In genomic region chr7:138981332-138982203, GRCh38 we compare ENCODE assay signal across 1 cellular context.
A peak's percentile ranks its signal among the peaks of the same experiment; 100 is the strongest.
TF ChIP-seq lines count a peak whose summit lies in the region.

TSS of gene KIAA1549 (minus strand) at chr7:138981389. CDS start at chr7:138981269, 120 bp downstream.

TF ChIP-seq in HepG2, 621 proteins besides CTCF, POLR2A, EP300 and RAD21 (continued from another document and continues in another):
- TF ChIP-seq SRF (IDR thresholded peaks at IDR 0.05; ENCODE audit: low read depth, low read length) (no peak), MAFG (CRISPR knock-in tag; IDR thresholded peaks at IDR 0.05) (no peak), ZZZ3 (CRISPR knock-in tag; IDR thresholded peaks at IDR 0.05; ENCODE audit: borderline replicate concordance) (no peak), ZNF687 (CRISPR knock-in tag; IDR thresholded peaks at IDR 0.05) (peak; percentile 79), JUNB (CRISPR knock-in tag; IDR thresholded peaks at IDR 0.05; ENCODE audit: borderline replicate concordance) (no peak), HNRNPLL (IDR thresholded peaks at IDR 0.05; ENCODE audit: low read depth, low read length, poor library complexity, severe bottlenecking) (peak; percentile 53), ZNF362 (CRISPR knock-in tag; IDR thresholded peaks at IDR 0.05; ENCODE audit: borderline replicate concordance) (no peak), YEATS4 (CRISPR knock-in tag; IDR thresholded peaks at IDR 0.05; ENCODE audit: borderline replicate concordance) (peak; percentile 41), ATF7-NPFF (CRISPR knock-in tag; IDR thresholded peaks at IDR 0.05; ENCODE audit: low read depth) (no peak), MTF2 (CRISPR knock-in tag; IDR thresholded peaks at IDR 0.05; ENCODE audit: borderline replicate concordance) (peak; percentile 42; the same call in 1 of the 2 replicates), KDM3A (CRISPR knock-in tag; IDR thresholded peaks at IDR 0.05; ENCODE audit: low read depth) (peak; percentile 80; the same call in 1 of the 2 replicates), MXI1 (IDR thresholded peaks at IDR 0.05; ENCODE audit: borderline replicate concordance, low read depth, low read length) (no peak), IKZF1 (IDR thresholded peaks at IDR 0.05) (no peak), NR2F2 (IDR thresholded peaks at IDR 0.05; ENCODE audit: borderline replicate concordance, low read depth) (no peak), BRF2 (CRISPR knock-in tag; IDR thresholded peaks at IDR 0.05) (no peak), DNMT1 (CRISPR knock-in tag; IDR thresholded peaks at IDR 0.05) (0 out of 2 replicates have a peak, but pooled peaks have one; percentile 15), ZNF672 (CRISPR knock-in tag; IDR thresholded peaks at IDR 0.05) (0 out of 2 replicates have a peak, but pooled peaks have one; percentile 28), SP2 (CRISPR knock-in tag; IDR thresholded peaks at IDR 0.05) (no peak), PRMT3 (CRISPR knock-in tag; IDR thresholded peaks at IDR 0.05; ENCODE audit: borderline replicate concordance, low read depth) (peak; percentile 5; the same call in 1 of the 2 replicates), ZFY (CRISPR knock-in tag; IDR thresholded peaks at IDR 0.05) (peak; percentile 62), ZNF225 (CRISPR knock-in tag; IDR thresholded peaks at IDR 0.05) (peak; percentile 53; the same call in 1 of the 2 replicates), IRF1 (CRISPR knock-in tag; IDR thresholded peaks at IDR 0.05; ENCODE audit: low read depth) (no peak), ZNF292 (CRISPR knock-in tag; IDR thresholded peaks at IDR 0.05; ENCODE audit: borderline replicate concordance, low read depth) (peak; percentile 62; the same call in 1 of the 2 replicates), HNRNPUL1 (IDR thresholded peaks at IDR 0.05; ENCODE audit: low read depth, low read length) (no peak), TAF15 (IDR thresholded peaks at IDR 0.05; ENCODE audit: low read depth, low read length, poor library complexity, severe bottlenecking) (no peak), ZNF607 (CRISPR knock-in tag; IDR thresholded peaks at IDR 0.05; ENCODE audit: borderline replicate concordance) (no peak), ZNF24 (IDR thresholded peaks at IDR 0.05) (no peak), SOX13 (IDR thresholded peaks at IDR 0.05) (no peak), SOX13 (CRISPR knock-in tag; conservative IDR thresholded peaks at IDR 0.05 in 1 of 2, IDR thresholded peaks at IDR 0.05 in 1 of 2) (no peak), NAIF1 (CRISPR knock-in tag; IDR thresholded peaks at IDR 0.05; ENCODE audit: borderline replicate concordance) (no peak), FLYWCH1 (CRISPR knock-in tag; IDR thresholded peaks at IDR 0.05) (no peak), EED (CRISPR knock-in tag; IDR thresholded peaks at IDR 0.05) (no peak), SPEN (CRISPR knock-in tag; IDR thresholded peaks at IDR 0.05; ENCODE audit: low read depth) (peak; percentile 22; the same call in 1 of the 2 replicates), MAZ (IDR thresholded peaks at IDR 0.05; ENCODE audit: borderline replicate concordance, low read depth, low read length) (no peak), MAZ (CRISPR knock-in tag; IDR thresholded peaks at IDR 0.05; ENCODE audit: low read depth) (0 out of 2 replicates have a peak, but pooled peaks have one; percentile 41), BCL3 (CRISPR knock-in tag; IDR thresholded peaks at IDR 0.05) (no peak), NR0B2 (CRISPR knock-in tag; IDR thresholded peaks at IDR 0.05) (no peak), KDM1A (CRISPR knock-in tag; IDR thresholded peaks at IDR 0.05) (no peak), ISX (CRISPR knock-in tag; conservative IDR thresholded peaks at IDR 0.05) (no peak), HOXA3 (CRISPR knock-in tag; IDR thresholded peaks at IDR 0.05) (0 out of 2 replicates have a peak, but pooled peaks have one; percentile 29)
- TF ChIP-seq, protein P1, sequence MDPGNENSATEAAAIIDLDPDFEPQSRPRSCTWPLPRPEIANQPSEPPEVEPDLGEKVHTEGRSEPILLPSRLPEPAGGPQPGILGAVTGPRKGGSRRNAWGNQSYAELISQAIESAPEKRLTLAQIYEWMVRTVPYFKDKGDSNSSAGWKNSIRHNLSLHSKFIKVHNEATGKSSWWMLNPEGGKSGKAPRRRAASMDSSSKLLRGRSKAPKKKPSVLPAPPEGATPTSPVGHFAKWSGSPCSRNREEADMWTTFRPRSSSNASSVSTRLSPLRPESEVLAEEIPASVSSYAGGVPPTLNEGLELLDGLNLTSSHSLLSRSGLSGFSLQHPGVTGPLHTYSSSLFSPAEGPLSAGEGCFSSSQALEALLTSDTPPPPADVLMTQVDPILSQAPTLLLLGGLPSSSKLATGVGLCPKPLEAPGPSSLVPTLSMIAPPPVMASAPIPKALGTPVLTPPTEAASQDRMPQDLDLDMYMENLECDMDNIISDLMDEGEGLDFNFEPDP (CRISPR knock-in tag; conservative IDR thresholded peaks at IDR 0.05), result no peak
- TF ChIP-seq, protein P2, sequence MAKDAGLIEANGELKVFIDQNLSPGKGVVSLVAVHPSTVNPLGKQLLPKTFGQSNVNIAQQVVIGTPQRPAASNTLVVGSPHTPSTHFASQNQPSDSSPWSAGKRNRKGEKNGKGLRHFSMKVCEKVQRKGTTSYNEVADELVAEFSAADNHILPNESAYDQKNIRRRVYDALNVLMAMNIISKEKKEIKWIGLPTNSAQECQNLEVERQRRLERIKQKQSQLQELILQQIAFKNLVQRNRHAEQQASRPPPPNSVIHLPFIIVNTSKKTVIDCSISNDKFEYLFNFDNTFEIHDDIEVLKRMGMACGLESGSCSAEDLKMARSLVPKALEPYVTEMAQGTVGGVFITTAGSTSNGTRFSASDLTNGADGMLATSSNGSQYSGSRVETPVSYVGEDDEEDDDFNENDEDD (CRISPR knock-in tag; IDR thresholded peaks at IDR 0.05; ENCODE audit: borderline replicate concordance), result peak; percentile 48; the same call in 1 of the 2 replicates
- TF ChIP-seq, protein P3, sequence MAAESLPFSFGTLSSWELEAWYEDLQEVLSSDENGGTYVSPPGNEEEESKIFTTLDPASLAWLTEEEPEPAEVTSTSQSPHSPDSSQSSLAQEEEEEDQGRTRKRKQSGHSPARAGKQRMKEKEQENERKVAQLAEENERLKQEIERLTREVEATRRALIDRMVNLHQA (CRISPR knock-in tag; IDR thresholded peaks at IDR 0.05), result no peak
- TF ChIP-seq, protein P4, sequence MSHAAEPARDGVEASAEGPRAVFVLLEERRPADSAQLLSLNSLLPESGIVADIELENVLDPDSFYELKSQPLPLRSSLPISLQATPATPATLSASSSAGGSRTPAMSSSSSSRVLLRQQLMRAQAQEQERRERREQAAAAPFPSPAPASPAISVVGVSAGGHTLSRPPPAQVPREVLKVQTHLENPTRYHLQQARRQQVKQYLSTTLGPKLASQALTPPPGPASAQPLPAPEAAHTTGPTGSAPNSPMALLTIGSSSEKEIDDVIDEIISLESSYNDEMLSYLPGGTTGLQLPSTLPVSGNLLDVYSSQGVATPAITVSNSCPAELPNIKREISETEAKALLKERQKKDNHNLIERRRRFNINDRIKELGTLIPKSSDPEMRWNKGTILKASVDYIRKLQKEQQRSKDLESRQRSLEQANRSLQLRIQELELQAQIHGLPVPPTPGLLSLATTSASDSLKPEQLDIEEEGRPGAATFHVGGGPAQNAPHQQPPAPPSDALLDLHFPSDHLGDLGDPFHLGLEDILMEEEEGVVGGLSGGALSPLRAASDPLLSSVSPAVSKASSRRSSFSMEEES (CRISPR knock-in tag; IDR thresholded peaks at IDR 0.05), result no peak
- TF ChIP-seq, protein P5, sequence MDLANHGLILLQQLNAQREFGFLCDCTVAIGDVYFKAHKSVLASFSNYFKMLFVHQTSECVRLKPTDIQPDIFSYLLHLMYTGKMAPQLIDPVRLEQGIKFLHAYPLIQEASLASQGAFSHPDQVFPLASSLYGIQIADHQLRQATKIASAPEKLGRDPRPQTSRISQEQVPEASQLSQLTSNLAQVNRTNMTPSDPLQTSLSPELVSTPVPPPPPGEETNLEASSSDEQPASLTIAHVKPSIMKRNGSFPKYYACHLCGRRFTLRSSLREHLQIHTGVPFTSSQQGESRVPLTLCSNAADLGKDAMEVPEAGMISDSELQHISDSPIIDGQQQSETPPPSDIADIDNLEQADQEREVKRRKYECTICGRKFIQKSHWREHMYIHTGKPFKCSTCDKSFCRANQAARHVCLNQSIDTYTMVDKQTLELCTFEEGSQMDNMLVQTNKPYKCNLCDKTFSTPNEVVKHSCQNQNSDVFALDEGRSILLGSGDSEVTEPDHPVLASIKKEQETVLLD (CRISPR knock-in tag; IDR thresholded peaks at IDR 0.05; ENCODE audit: low read depth), result peak; percentile 48; the same call in 1 of the 2 replicates
- TF ChIP-seq, protein P6, sequence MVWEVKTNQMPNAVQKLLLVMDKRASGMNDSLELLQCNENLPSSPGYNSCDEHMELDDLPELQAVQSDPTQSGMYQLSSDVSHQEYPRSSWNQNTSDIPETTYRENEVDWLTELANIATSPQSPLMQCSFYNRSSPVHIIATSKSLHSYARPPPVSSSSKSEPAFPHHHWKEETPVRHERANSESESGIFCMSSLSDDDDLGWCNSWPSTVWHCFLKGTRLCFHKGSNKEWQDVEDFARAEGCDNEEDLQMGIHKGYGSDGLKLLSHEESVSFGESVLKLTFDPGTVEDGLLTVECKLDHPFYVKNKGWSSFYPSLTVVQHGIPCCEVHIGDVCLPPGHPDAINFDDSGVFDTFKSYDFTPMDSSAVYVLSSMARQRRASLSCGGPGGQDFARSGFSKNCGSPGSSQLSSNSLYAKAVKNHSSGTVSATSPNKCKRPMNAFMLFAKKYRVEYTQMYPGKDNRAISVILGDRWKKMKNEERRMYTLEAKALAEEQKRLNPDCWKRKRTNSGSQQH (CRISPR knock-in tag; IDR thresholded peaks at IDR 0.05; ENCODE audit: low read depth), result no peak
